23 cellular contexts compared by ENCODE assay signal in genomic region chr3:27638604-27639003, GRCh38.
DNase-seq lines count a peak whose midpoint lies in the region; ATAC-seq and TF ChIP-seq lines count a peak whose summit lies in the region.
"Had no signal": no experiment of that assay in that cellular context is flagged by ENCODE, and none has a peak within 500 bp of the region (broad histone marks: within the 10 kb centered on the region; RNA-seq: fewer than 3 reads in every experiment).

No MANE protein-coding gene starts in this region.

- H3K27me3 ChIP-seq in muscle layer of duodenum (ENCODE audit: low read depth, low read length): no peaks in the 10 kb centered on the region
- H3K27me3 ChIP-seq in tibial artery: no peaks in the 10 kb centered on the region

- no peaks in the 10 kb centered on the region for H3K9me3 ChIP-seq in muscle layer of duodenum (ENCODE audit: control insufficient read depth in 1 of 2, low read length in 2 of 2)
- no peaks in the 10 kb centered on the region for H3K9me3 ChIP-seq in tibial artery
- H3K9me3 ChIP-seq: HAP-1 had no signal

- no peaks in the 10 kb centered on the region for H3K9me3 Mint-ChIP-seq in activated naive CD8-positive, alpha-beta T cell (ENCODE audit: low read depth)
- H3K9me3 Mint-ChIP-seq in activated naive CD8-positive, alpha-beta T cell treated with anti-CD3 and anti-CD28 coated beads, Interleukin-2, amount 50 U/mL, for 24 hours: no peaks in the 10 kb centered on the region
- no peaks in the 10 kb centered on the region for H3K9me3 Mint-ChIP-seq in chondrocyte (ENCODE audit: low read depth)

- no peak for ATAC-seq in activated naive CD8-positive, alpha-beta T cell treated with anti-CD3 and anti-CD28 coated beads, Interleukin-2, amount 50 U/mL, for 24 hours
- ATAC-seq in HG03378 (IDR thresholded peaks at IDR 0.05; ENCODE audit: unreplicated experiment): no peak

- H3K4me3 Mint-ChIP-seq in activated naive CD8-positive, alpha-beta T cell: no peak overlapping the region
- H3K4me3 Mint-ChIP-seq in activated naive CD8-positive, alpha-beta T cell treated with anti-CD3 and anti-CD28 coated beads, Interleukin-2, amount 50 U/mL, for 24 hours: no peak overlapping the region
- H3K4me3 Mint-ChIP-seq in chondrocyte (ENCODE audit: unreplicated experiment): no peak overlapping the region

- H3K36me3 ChIP-seq in muscle layer of duodenum (ENCODE audit: control insufficient read depth in 1 of 2, insufficient read depth in 2 of 2, low read length in 2 of 2): no peaks in the 10 kb centered on the region
- H3K36me3 ChIP-seq in tibial artery: no peaks in the 10 kb centered on the region
- H3K36me3 ChIP-seq: HAP-1 had no signal

- intact Hi-C loops in tibial artery (cut with DNase I; ENCODE audit: low total_unique reads): loop anchor here (10.0 kb wide), 2 partner anchors 74 to 154 kb away; partner anchors contain the start of gene SLC4A7

- H3K4me1 Mint-ChIP-seq in activated naive CD8-positive, alpha-beta T cell (ENCODE audit: low read depth): peaks cover 20% of the 10 kb centered on the region
- peaks cover 13% of the 10 kb centered on the region for H3K4me1 Mint-ChIP-seq in activated naive CD8-positive, alpha-beta T cell treated with anti-CD3 and anti-CD28 coated beads, Interleukin-2, amount 50 U/mL, for 24 hours
- H3K4me1 Mint-ChIP-seq in chondrocyte (ENCODE audit: low read depth): peaks cover 35% of the 10 kb centered on the region

- H3K4me1 ChIP-seq in muscle layer of duodenum (ENCODE audit: control insufficient read depth in 1 of 2, insufficient read depth in 2 of 2, low read length in 2 of 2) (no peaks in the 10 kb centered on the region), tibial artery (peaks cover 0 to 51% (median 30%) of the 10 kb centered on the region in 4 donors)

- H3K36me3 Mint-ChIP-seq in activated naive CD8-positive, alpha-beta T cell: no peaks in the 10 kb centered on the region
- H3K36me3 Mint-ChIP-seq in activated naive CD8-positive, alpha-beta T cell treated with anti-CD3 and anti-CD28 coated beads, Interleukin-2, amount 50 U/mL, for 24 hours (ENCODE audit: low read depth): no peaks in the 10 kb centered on the region
- no peaks in the 10 kb centered on the region for H3K36me3 Mint-ChIP-seq in chondrocyte (ENCODE audit: low read depth)

- no peaks in the 10 kb centered on the region for H3K27me3 Mint-ChIP-seq in activated naive CD8-positive, alpha-beta T cell
- H3K27me3 Mint-ChIP-seq in activated naive CD8-positive, alpha-beta T cell treated with anti-CD3 and anti-CD28 coated beads, Interleukin-2, amount 50 U/mL, for 24 hours: no peaks in the 10 kb centered on the region
- H3K27me3 Mint-ChIP-seq in chondrocyte (ENCODE audit: low read depth): no peaks in the 10 kb centered on the region

- H3K27ac ChIP-seq in muscle layer of duodenum (ENCODE audit: low read length): peak overlapping the region; percentile 32
- peak overlapping the region; percentile 67 to 70 for H3K27ac ChIP-seq in tibial artery
- H3K27ac ChIP-seq: 22Rv1, GM23248, KMS-11, PC-9 had no signal

- H3K4me3 ChIP-seq in muscle layer of duodenum (ENCODE audit: low read depth in 1 of 2, low read length in 2 of 2) (no peak overlapping the region), tibial artery (no peak overlapping the region)
- H3K4me3 ChIP-seq: GM23248, HAP-1, PC-9 had no signal

- H3K27ac Mint-ChIP-seq in activated naive CD8-positive, alpha-beta T cell: peak overlapping the region; percentile 4
- no peak overlapping the region for H3K27ac Mint-ChIP-seq in activated naive CD8-positive, alpha-beta T cell treated with anti-CD3 and anti-CD28 coated beads, Interleukin-2, amount 50 U/mL, for 24 hours
- peak overlapping the region; percentile 72 for H3K27ac Mint-ChIP-seq in chondrocyte (ENCODE audit: unreplicated experiment)

- no peak for TF ChIP-seq CTCF in chondrocyte (IDR thresholded peaks at IDR 0.05)
- TF ChIP-seq CTCF in tibial artery (IDR thresholded peaks at IDR 0.05): no peak

- no peak for DNase-seq in activated naive CD8-positive, alpha-beta T cell treated with anti-CD3 and anti-CD28 coated beads, Interleukin-2, amount 50 U/mL, for 24 hours
- no peak for DNase-seq in chondrocyte (ENCODE audit: low spot score)
- no peak for DNase-seq in tibial artery
- DNase-seq in NCI-H1694 treated with DMSO at 0.1 percent for 48 hours (lab: John Stamatoyannopoulos, UW): no peak
- no peak for DNase-seq in UCSD-AML1 (lab: John Stamatoyannopoulos, UW; ENCODE audit: unreplicated experiment)
- DNase-seq: C1 segment of cervical spinal cord, COR-L47, DMS79, GM23248, IMR-90, NCI-H1092 treated with DMSO at 0.1 percent for 48 hours, NCI-H1436 treated with DMSO at 0.1 percent for 48 hours, NCI-H2029, NCI-H2227 treated with DMSO at 0.1 percent for 48 hours, NCI-H510A, PC-9, SIG-M5 had no signal
